In genomic region chr15:74490339-74490689, GRCh38 we compare ENCODE assay signal across 10 cellular contexts. TPM values are rescaled to one million over a fixed set of nuclear protein-coding genes. Genes with fewer than 3 reads are reported as not detected.
DNase-seq lines count a peak whose midpoint lies in the region; ATAC-seq and TF ChIP-seq lines count a peak whose summit lies in the region.
"Had no signal": no experiment of that assay in that cellular context is flagged by ENCODE, and none has a peak within 500 bp of the region (broad histone marks: within the 10 kb centered on the region; RNA-seq: fewer than 3 reads in every experiment).

No MANE protein-coding gene starts in this region.

- DNase-seq in activated CD8-positive, alpha-beta memory T cell treated with anti-CD3 and anti-CD28 coated beads, Interleukin-2, amount 10 ng/mL, durations not matched to agents 7 days and 5 days = no peak
- no peak for DNase-seq in activated CD8-positive, alpha-beta memory T cell treated with anti-CD3 and anti-CD28 coated beads for 24 hours
- DNase-seq in endodermal cell (no peak), progenitor cell of endocrine pancreas (ENCODE audit: low spot score, unreplicated experiment) (no peak), GM13977 (ENCODE audit: low spot score) (no peak), cortex of kidney (lab: John Stamatoyannopoulos, UW) (no peak), testis (no peak)

- TF ChIP-seq CTCF in OCI-LY3 (IDR thresholded peaks at IDR 0.05; ENCODE audit: low read depth, low read length) (no peak), endodermal cell (conservative IDR thresholded peaks at IDR 0.05) (no peak), progenitor cell of endocrine pancreas (IDR thresholded peaks at IDR 0.05; ENCODE audit: unreplicated experiment) (no peak), GM13977 (IDR thresholded peaks at IDR 0.05; ENCODE audit: extremely low read depth, insufficient read depth, missing control alignments) (no peak), testis (IDR thresholded peaks at IDR 0.05) (no peak)

- peak overlapping the region; percentile 36 for H3K9ac ChIP-seq in OCI-LY3 (ENCODE audit: low read length)
- no peak overlapping the region for H3K9ac ChIP-seq in endodermal cell (ENCODE audit: extremely low read depth, low read length, poor library complexity, severe bottlenecking)
- H3K9ac ChIP-seq: parathyroid adenoma had no signal

- H3K27ac Mint-ChIP-seq in activated CD8-positive, alpha-beta memory T cell treated with anti-CD3 and anti-CD28 coated beads, Interleukin-2, amount 10 ng/mL, durations not matched to agents 7 days and 5 days = peak overlapping the region; percentile 84
- H3K27ac Mint-ChIP-seq in endodermal cell = peak overlapping the region; percentile 88
- H3K27ac Mint-ChIP-seq in progenitor cell of endocrine pancreas = peak overlapping the region; percentile 51

- in situ Hi-C loops in GM13977 (cut with MboI; ENCODE audit: low pct_unique_long_range_greater_than_20kb, low sequenced_read_pairs, unreplicated experiment) = no loop called here

- H3K27me3 ChIP-seq in OCI-LY3 (ENCODE audit: low read depth, low read length) (no peaks in the 10 kb centered on the region), endodermal cell (ENCODE audit: control insufficient read depth, insufficient read depth, low read length, poor library complexity, severe bottlenecking) (no peaks in the 10 kb centered on the region), testis (no peaks in the 10 kb centered on the region)

- H3K27ac ChIP-seq in OCI-LY3 (ENCODE audit: low read length) = peak overlapping the region; percentile 23; the same call in 1 of the 2 replicates
- H3K27ac ChIP-seq in endodermal cell (ENCODE audit: low read depth, low read length) = no peak overlapping the region
- H3K27ac ChIP-seq in testis = no peak overlapping the region
- H3K27ac ChIP-seq: lower lobe of right lung, parathyroid adenoma had no signal

- H3K4me1 Mint-ChIP-seq in activated CD8-positive, alpha-beta memory T cell treated with anti-CD3 and anti-CD28 coated beads, Interleukin-2, amount 10 ng/mL, durations not matched to agents 7 days and 5 days = peaks cover 26% of the 10 kb centered on the region
- peaks cover 4% of the 10 kb centered on the region for H3K4me1 Mint-ChIP-seq in endodermal cell
- H3K4me1 Mint-ChIP-seq in progenitor cell of endocrine pancreas (ENCODE audit: low read depth) = peaks cover 2% of the 10 kb centered on the region

- peak overlapping the region; percentile 55 for H3K4me2 ChIP-seq in OCI-LY3 (ENCODE audit: low read length)

- H3K9me3 ChIP-seq in OCI-LY3 (ENCODE audit: insufficient read depth, low read length) = no peaks in the 10 kb centered on the region
- no peaks in the 10 kb centered on the region for H3K9me3 ChIP-seq in endodermal cell (ENCODE audit: control insufficient read depth, low read length)
- no peaks in the 10 kb centered on the region for H3K9me3 ChIP-seq in testis
- H3K9me3 ChIP-seq: lower lobe of right lung had no signal

- peaks cover 10% of the 10 kb centered on the region for H3K36me3 ChIP-seq in OCI-LY3 (replicated peaks; ENCODE audit: low read depth, low read length)
- H3K36me3 ChIP-seq in endodermal cell (ENCODE audit: control insufficient read depth, insufficient read depth, low read length) = no peaks in the 10 kb centered on the region
- no peaks in the 10 kb centered on the region for H3K36me3 ChIP-seq in testis (ENCODE audit: low read depth, missing control alignments)
- H3K36me3 ChIP-seq: lower lobe of right lung had no signal

- no peaks in the 10 kb centered on the region for H3K9me3 Mint-ChIP-seq in activated CD8-positive, alpha-beta memory T cell treated with anti-CD3 and anti-CD28 coated beads, Interleukin-2, amount 10 ng/mL, durations not matched to agents 7 days and 5 days (ENCODE audit: low read depth)
- no peaks in the 10 kb centered on the region for H3K9me3 Mint-ChIP-seq in endodermal cell
- H3K9me3 Mint-ChIP-seq in progenitor cell of endocrine pancreas (ENCODE audit: low read depth) = no peaks in the 10 kb centered on the region

- peak overlapping the region; percentile 40 for H3K4me3 Mint-ChIP-seq in activated CD8-positive, alpha-beta memory T cell treated with anti-CD3 and anti-CD28 coated beads, Interleukin-2, amount 10 ng/mL, durations not matched to agents 7 days and 5 days
- H3K4me3 Mint-ChIP-seq in endodermal cell (no peak overlapping the region), progenitor cell of endocrine pancreas (ENCODE audit: low read depth) (no peak overlapping the region)

- no peak for ATAC-seq in activated CD8-positive, alpha-beta memory T cell treated with anti-CD3 and anti-CD28 coated beads, Interleukin-2, amount 10 ng/mL, durations not matched to agents 7 days and 5 days

- H2AFZ ChIP-seq in OCI-LY3 (ENCODE audit: low read depth, low read length) = peak overlapping the region; percentile 20; the same call in 1 of the 2 replicates
- H2AFZ ChIP-seq: parathyroid adenoma had no signal

- H4K20me1 ChIP-seq in OCI-LY3 (ENCODE audit: insufficient read depth, low read length) = no peaks in the 10 kb centered on the region

- no CpG with 5 or more reads among the region's 1 CpG for WGBS in endodermal cell (ENCODE audit: insufficient coverage in 1 of 2, insufficient read length in 1 of 2), 2 experiments
- 96 to 98% methylated on average over 1 of the region's 1 CpG for WGBS in testis, 2 donors

- no peaks in the 10 kb centered on the region for H3K27me3 Mint-ChIP-seq in activated CD8-positive, alpha-beta memory T cell treated with anti-CD3 and anti-CD28 coated beads, Interleukin-2, amount 10 ng/mL, durations not matched to agents 7 days and 5 days
- H3K27me3 Mint-ChIP-seq in endodermal cell (ENCODE audit: insufficient read depth) (no peaks in the 10 kb centered on the region), progenitor cell of endocrine pancreas (no peaks in the 10 kb centered on the region)

- TF ChIP-seq POLR2A in testis (IDR thresholded peaks at IDR 0.05) = no peak

- peaks cover 9% of the 10 kb centered on the region for H3K4me1 ChIP-seq in OCI-LY3 (ENCODE audit: low read length)
- H3K4me1 ChIP-seq in endodermal cell (ENCODE audit: control insufficient read depth, insufficient read depth, low read length) = no peaks in the 10 kb centered on the region
- H3K4me1 ChIP-seq in testis = no peaks in the 10 kb centered on the region
- H3K4me1 ChIP-seq: lower lobe of right lung, parathyroid adenoma had no signal

- intact Hi-C loops in testis (cut with DNase I; ENCODE audit: low total_unique reads) = no loop called here

- CTCF ChIA-PET in activated CD8-positive, alpha-beta memory T cell treated with anti-CD3 and anti-CD28 coated beads, Interleukin-2, amount 10 ng/mL, durations not matched to agents 7 days and 5 days (lab: Charles Lee) = interaction anchor here (1.6 to 3.4 kb wide), 5 partner anchors 17 to 115 kb away, joined by 3 to 30 read pairs (median 9); no protein-coding TSS in a partner anchor

- no peaks in the 10 kb centered on the region for H3K79me2 ChIP-seq in OCI-LY3 (ENCODE audit: low read length)
- H3K79me2 ChIP-seq: parathyroid adenoma had no signal

- H3K36me3 Mint-ChIP-seq in activated CD8-positive, alpha-beta memory T cell treated with anti-CD3 and anti-CD28 coated beads, Interleukin-2, amount 10 ng/mL, durations not matched to agents 7 days and 5 days = peaks cover 3% of the 10 kb centered on the region
- H3K36me3 Mint-ChIP-seq in endodermal cell (ENCODE audit: low read depth) (peaks cover 12% of the 10 kb centered on the region), progenitor cell of endocrine pancreas (ENCODE audit: insufficient read depth) (peaks cover 3% of the 10 kb centered on the region)

- H3K4me3 ChIP-seq in OCI-LY3 (ENCODE audit: low read length) = peak overlapping the region; percentile 60
- no peak overlapping the region for H3K4me3 ChIP-seq in endodermal cell (ENCODE audit: low read length)
- no peak overlapping the region for H3K4me3 ChIP-seq in testis
- H3K4me3 ChIP-seq: lower lobe of right lung had no signal

RNA-seq across cellular contexts. Expression of gene UBL7, which starts 29.4 kb away (rescaled TPM):
- 10 to 100 TPM; 55.9 to 60.9 TPM for total RNA-seq in activated CD8-positive, alpha-beta memory T cell treated with anti-CD3 and anti-CD28 coated beads, Interleukin-2, amount 10 ng/mL, durations not matched to agents 7 days and 5 days
- total RNA-seq in endodermal cell (10 to 100 TPM; 38.5 to 52.6 TPM), progenitor cell of endocrine pancreas (45.9 and 53.7 TPM in 2 replicates), testis (10 to 100 TPM; 61.9 to 70.6 TPM)
- 62.0 TPM for polyA plus RNA-seq in endodermal cell (2013, experiment 1 of 2)
- 50.5 TPM for polyA plus RNA-seq in endodermal cell (2013, experiment 2 of 2)
- 104 TPM for polyA plus RNA-seq in testis (ENCODE audit: insufficient read depth, low read depth, low replicate concordance)

RNA-seq across cellular contexts. Expression of gene ARID3B, which starts 50.7 kb away (rescaled TPM):
- 10 to 100 TPM; 56.0 to 63.6 TPM for total RNA-seq in activated CD8-positive, alpha-beta memory T cell treated with anti-CD3 and anti-CD28 coated beads, Interleukin-2, amount 10 ng/mL, durations not matched to agents 7 days and 5 days
- total RNA-seq in endodermal cell (10 to 100 TPM; 98.1 to 99.4 TPM), progenitor cell of endocrine pancreas (77.2 and 81.9 TPM in 2 replicates), testis (10 to 100 TPM; 53.7 to 58.1 TPM)
- polyA plus RNA-seq in endodermal cell (2013, experiment 1 of 2) = 62.4 TPM
- 60.7 TPM for polyA plus RNA-seq in endodermal cell (2013, experiment 2 of 2)
- polyA plus RNA-seq in testis (ENCODE audit: insufficient read depth, low read depth, low replicate concordance) = 50.3 TPM

RNA-seq across cellular contexts. Expression of gene SEMA7A, which starts 56.6 kb away (rescaled TPM):
- total RNA-seq in activated CD8-positive, alpha-beta memory T cell treated with anti-CD3 and anti-CD28 coated beads, Interleukin-2, amount 10 ng/mL, durations not matched to agents 7 days and 5 days = 10 to 100 TPM; 26.4 to 32.9 TPM
- total RNA-seq in endodermal cell (1 to 10 TPM; 8.1 to 8.2 TPM), progenitor cell of endocrine pancreas (1.9 and 2.6 TPM in 2 replicates), testis (100 to 1,000 TPM; 217 to 220 TPM)
- 21.8 TPM for polyA plus RNA-seq in endodermal cell (2013, experiment 1 of 2)
- 21.5 TPM for polyA plus RNA-seq in endodermal cell (2013, experiment 2 of 2)
- polyA plus RNA-seq in testis (ENCODE audit: insufficient read depth, low read depth, low replicate concordance) = 80.7 TPM

Comparison
In these comparisons a context has a peak if more than half of its experiments do, and no peak if none do; other contexts are left out.
1. RNA of gene SEMA7A, which starts 56.6 kb away (total RNA-seq): 217 to 220 TPM in testis; 26.4 to 32.9 TPM in activated CD8-positive, alpha-beta memory T cell treated with anti-CD3 and anti-CD28 coated beads, Interleukin-2, amount 10 ng/mL, durations not matched to agents 7 days and 5 days, 8.1 to 8.2 TPM in endodermal cell and 1.9 to 2.6 TPM in progenitor cell of endocrine pancreas; every median in the first group is over 4 times any median in the second.
2. Peak in every context shown above with its lines, with median percentiles within 50 percentile points of each other: H3K27ac Mint-ChIP-seq.